ENCODE assay signal across 1 cellular context in the genomic region with DNA sequence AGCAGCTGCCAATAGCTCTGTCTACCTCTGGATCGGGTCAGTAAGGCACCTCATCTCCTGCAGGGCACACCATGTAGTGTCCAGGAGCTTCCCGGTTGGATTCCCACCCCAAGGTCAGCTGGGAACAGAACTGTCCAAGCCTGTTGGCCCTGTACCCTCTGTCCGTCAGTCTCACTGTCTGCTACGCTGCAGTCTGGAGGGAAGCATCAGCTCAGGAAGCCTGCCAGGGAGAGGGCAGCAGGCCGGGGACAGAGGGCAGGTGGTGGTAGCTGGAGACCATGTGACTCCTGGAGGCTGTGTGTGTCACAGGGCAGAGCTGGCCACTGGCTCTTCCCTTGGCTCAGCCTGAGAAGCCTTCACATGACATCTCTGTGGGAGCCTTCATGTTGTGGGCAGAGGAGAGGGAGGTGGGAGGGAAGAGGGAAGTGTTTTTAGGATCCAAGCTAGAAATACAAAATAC.
TF ChIP-seq lines count a peak whose summit lies in the region.

No MANE protein-coding gene starts in this region.

TF ChIP-seq in IMR-90, 13 proteins besides CTCF, POLR2A, EP300 and RAD21:
- TF ChIP-seq FOS (IDR thresholded peaks at IDR 0.05; ENCODE audit: low read depth, low read length) (no peak), NFE2L2 (IDR thresholded peaks at IDR 0.05; ENCODE audit: low read depth, low read length) (no peak), RFX5 (IDR thresholded peaks at IDR 0.05; ENCODE audit: low read depth, low read length) (no peak), SMC3 (IDR thresholded peaks at IDR 0.05; ENCODE audit: low read depth, low read length) (no peak), MAZ (IDR thresholded peaks at IDR 0.05; ENCODE audit: borderline replicate concordance, low read depth, low read length) (no peak), BHLHE40 (IDR thresholded peaks at IDR 0.05; ENCODE audit: low read depth, low read length) (no peak), CEBPB (IDR thresholded peaks at IDR 0.05; ENCODE audit: low read depth, low read length) (no peak), RCOR1 (IDR thresholded peaks at IDR 0.05; ENCODE audit: insufficient replicate concordance, low read length) (no peak)
- TF ChIP-seq, protein P1, sequence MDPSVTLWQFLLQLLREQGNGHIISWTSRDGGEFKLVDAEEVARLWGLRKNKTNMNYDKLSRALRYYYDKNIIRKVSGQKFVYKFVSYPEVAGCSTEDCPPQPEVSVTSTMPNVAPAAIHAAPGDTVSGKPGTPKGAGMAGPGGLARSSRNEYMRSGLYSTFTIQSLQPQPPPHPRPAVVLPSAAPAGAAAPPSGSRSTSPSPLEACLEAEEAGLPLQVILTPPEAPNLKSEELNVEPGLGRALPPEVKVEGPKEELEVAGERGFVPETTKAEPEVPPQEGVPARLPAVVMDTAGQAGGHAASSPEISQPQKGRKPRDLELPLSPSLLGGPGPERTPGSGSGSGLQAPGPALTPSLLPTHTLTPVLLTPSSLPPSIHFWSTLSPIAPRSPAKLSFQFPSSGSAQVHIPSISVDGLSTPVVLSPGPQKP (IDR thresholded peaks at IDR 0.05; ENCODE audit: borderline replicate concordance, low read depth, low read length): no peak
TF ChIP-seq in IMR-90: peak in this region for 0.
